ENCODE assay signal across 19 cellular contexts in the genomic region with DNA sequence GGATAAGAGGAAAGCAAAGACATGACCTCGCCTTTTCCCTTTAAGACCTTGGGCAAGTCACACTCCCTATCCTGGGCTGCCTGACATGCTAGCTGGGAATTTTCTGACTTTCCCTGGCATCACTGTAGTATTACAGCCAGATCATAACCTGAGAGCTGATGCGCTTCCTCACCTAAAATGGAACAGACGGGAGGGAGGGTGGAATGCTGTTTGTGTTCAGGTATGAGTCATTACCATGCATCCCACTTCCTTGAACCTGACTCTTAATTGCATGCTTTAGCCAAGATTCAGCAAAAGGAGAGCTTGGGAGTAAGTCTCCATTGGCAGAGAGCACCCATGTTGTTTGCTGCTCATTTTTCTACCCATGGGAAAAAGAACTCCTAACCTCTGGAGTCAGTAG.
A peak's percentile ranks its signal among the peaks of the same experiment; 100 is the strongest.
DNase-seq lines count a peak whose midpoint lies in the region; ATAC-seq and TF ChIP-seq lines count a peak whose summit lies in the region.
"Had no signal": no experiment of that assay in that cellular context is flagged by ENCODE, and none has a peak within 500 bp of the region (broad histone marks: within the 10 kb centered on the region; RNA-seq: fewer than 3 reads in every experiment).

No MANE protein-coding gene starts in this region.

- no peaks in the 10 kb centered on the region for H3K36me3 Mint-ChIP-seq in HFFc6 (ENCODE audit: low read depth)

- no peak for TF ChIP-seq CTCF in HFFc6 (IDR thresholded peaks at IDR 0.05)

- peak; percentile 16 for DNase-seq in HFFc6
- peak; percentile 20 for DNase-seq in RKO (ENCODE audit: low spot score)
- peak; percentile 53 for DNase-seq in renal cortical epithelial cell (ENCODE audit: low read depth)
- no peak for DNase-seq in cerebellum (ENCODE audit: low spot score)
- DNase-seq in midbrain (lab: John Stamatoyannopoulos, UW), result no peak
- DNase-seq: activated CD4-positive, alpha-beta T cell treated with anti-CD3 and anti-CD28 coated beads, Interleukin-2, amount 10 ng/mL, durations not matched to agents 24 days and 14 days; activated naive CD4-positive, alpha-beta T cell treated with Interleukin-2 at 50 U/mL for 16 hours; C1 segment of cervical spinal cord; dermis blood vessel endothelial cell; heart right ventricle; NCI-H1105; NCI-H748 treated with DMSO at 0.1 percent for 48 hours; upper lobe of left lung had no signal

- H3K9me3 Mint-ChIP-seq in HFFc6, result no peaks in the 10 kb centered on the region
- H3K9me3 Mint-ChIP-seq: activated CD4-positive, alpha-beta T cell treated with anti-CD3 and anti-CD28 coated beads, Interleukin-2, amount 10 ng/mL, durations not matched to agents 24 days and 14 days; stimulated activated naive CD8-positive, alpha-beta T cell treated with anti-CD3 and anti-CD28 coated beads, Interleukin-15, Interleukin-2, amounts not matched to agents 100 ng/mL and 50 ng/mL, for 24 hours had no signal

- no peak overlapping the region for H3K4me3 Mint-ChIP-seq in HFFc6
- H3K4me3 Mint-ChIP-seq: activated CD4-positive, alpha-beta T cell treated with anti-CD3 and anti-CD28 coated beads, Interleukin-2, amount 10 ng/mL, durations not matched to agents 24 days and 14 days; stimulated activated naive CD8-positive, alpha-beta T cell treated with anti-CD3 and anti-CD28 coated beads, Interleukin-15, Interleukin-2, amounts not matched to agents 100 ng/mL and 50 ng/mL, for 24 hours had no signal

- ATAC-seq in esophagus mucosa, result peak; percentile 22
- ATAC-seq in HG02610 (IDR thresholded peaks at IDR 0.05; ENCODE audit: unreplicated experiment), result no peak
- no peak for ATAC-seq in GM21447 (IDR thresholded peaks at IDR 0.05; ENCODE audit: unreplicated experiment)
- ATAC-seq: heart right ventricle, Panc1, SK-N-SH treated with all-trans-retinoic acid at 6 μM for 48 hours had no signal

- H3K27me3 Mint-ChIP-seq in HFFc6 (ENCODE audit: insufficient read depth), result no peaks in the 10 kb centered on the region

- H3K27ac Mint-ChIP-seq in HFFc6, result no peak overlapping the region
- H3K27ac Mint-ChIP-seq: activated CD4-positive, alpha-beta T cell treated with anti-CD3 and anti-CD28 coated beads, Interleukin-2, amount 10 ng/mL, durations not matched to agents 24 days and 14 days; stimulated activated naive CD8-positive, alpha-beta T cell treated with anti-CD3 and anti-CD28 coated beads, Interleukin-15, Interleukin-2, amounts not matched to agents 100 ng/mL and 50 ng/mL, for 24 hours had no signal

- no peaks in the 10 kb centered on the region for H3K4me1 Mint-ChIP-seq in HFFc6 (ENCODE audit: low read depth)

Comparison
In these comparisons a context has a peak if more than half of its experiments do, and no peak if none do; other contexts are left out.
1. DNase-seq: peak in HFFc6 (single experiment), RKO (single experiment) and renal cortical epithelial cell (single experiment); none in cerebellum (single experiment) and midbrain (single experiment).